In the genomic region with DNA sequence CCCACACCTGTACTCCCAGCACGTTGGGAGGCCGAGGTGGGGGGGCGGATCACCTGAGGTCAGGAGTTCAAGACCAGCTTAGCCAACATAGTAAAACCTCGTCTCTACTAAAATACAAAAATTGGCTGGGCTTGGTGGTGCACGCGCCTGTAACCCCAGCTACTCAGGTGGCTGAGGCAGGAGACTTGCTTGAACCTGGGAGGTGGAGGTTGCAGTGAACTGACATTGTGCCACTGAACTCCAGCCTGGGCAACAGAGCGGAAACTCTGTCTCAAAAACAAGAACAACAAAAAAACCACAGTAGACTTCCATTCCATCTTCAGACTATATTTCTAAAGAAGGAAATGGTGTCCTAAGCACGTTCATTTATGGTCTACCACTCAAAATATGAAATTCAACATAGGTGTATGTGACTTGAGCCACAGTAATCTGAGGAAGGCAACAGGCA, we compare ENCODE assay signal across 15 cellular contexts. TPM values are rescaled to one million over a fixed set of nuclear protein-coding genes. Genes with fewer than 3 reads are reported as not detected.
DNase-seq lines count a peak whose midpoint lies in the region; ATAC-seq and TF ChIP-seq lines count a peak whose summit lies in the region.
"Had no signal": no experiment of that assay in that cellular context is flagged by ENCODE, and none has a peak within 500 bp of the region (broad histone marks: within the 10 kb centered on the region; RNA-seq: fewer than 3 reads in every experiment).

No MANE protein-coding gene starts in this region.

- no peaks in the 10 kb centered on the region for H3K79me2 ChIP-seq in GM23338 (replicated peaks; ENCODE audit: insufficient read depth)

- H2AFZ ChIP-seq in GM23338 = no peak overlapping the region

- CTCF ChIA-PET in activated naive CD4-positive, alpha-beta T cell treated with anti-CD3 and anti-CD28 coated beads for 36 hours (lab: Charles Lee) = interaction anchor here (0.6 to 2.4 kb wide), 2 partner anchors 144 to 178 kb away, joined by 3 to 10 read pairs; no protein-coding TSS in a partner anchor

- H3K36me3 ChIP-seq in GM23338 (ENCODE audit: insufficient read depth) = no peaks in the 10 kb centered on the region
- H3K36me3 ChIP-seq: WERI-Rb-1 had no signal

- no peaks in the 10 kb centered on the region for H3K36me3 Mint-ChIP-seq in activated naive CD4-positive, alpha-beta T cell treated with anti-CD3 and anti-CD28 coated beads for 36 hours (ENCODE audit: low read depth)
- no peaks in the 10 kb centered on the region for H3K36me3 Mint-ChIP-seq in activated naive CD8-positive, alpha-beta T cell
- H3K36me3 Mint-ChIP-seq in GM23338 (ENCODE audit: low read depth) = no peaks in the 10 kb centered on the region
- H3K36me3 Mint-ChIP-seq: IgD-negative memory B cell had no signal

- no peak overlapping the region for H3K27ac ChIP-seq in GM23338 (ENCODE audit: low read depth)
- H3K27ac ChIP-seq: WERI-Rb-1 had no signal

- ATAC-seq in stimulated activated naive CD8-positive, alpha-beta T cell treated with anti-CD3 and anti-CD28 coated beads, Interleukin-15, Interleukin-2, amounts not matched to agents 100 U/mL and 50 U/mL, for 24 hours = peak; percentile 53
- no peak for ATAC-seq in GM23338
- no peak for ATAC-seq in GM21390 (IDR thresholded peaks at IDR 0.05; ENCODE audit: unreplicated experiment)
- ATAC-seq: sciatic nerve had no signal

- peaks cover 18% of the 10 kb centered on the region; the same call in 1 of the 2 replicates for H3K4me1 ChIP-seq in GM23338 (ENCODE audit: insufficient read depth)

- no peaks in the 10 kb centered on the region for H3K9me2 ChIP-seq in GM23338 (ENCODE audit: insufficient read depth)

- peak overlapping the region; percentile 17 for H3K4me3 Mint-ChIP-seq in activated naive CD4-positive, alpha-beta T cell treated with anti-CD3 and anti-CD28 coated beads for 36 hours
- H3K4me3 Mint-ChIP-seq in activated naive CD8-positive, alpha-beta T cell = peak overlapping the region; percentile 62
- H3K4me3 Mint-ChIP-seq in GM23338 = no peak overlapping the region
- H3K4me3 Mint-ChIP-seq: IgD-negative memory B cell had no signal

- peak overlapping the region; percentile 78 for H3K27ac Mint-ChIP-seq in activated naive CD4-positive, alpha-beta T cell treated with anti-CD3 and anti-CD28 coated beads for 36 hours
- H3K27ac Mint-ChIP-seq in activated naive CD8-positive, alpha-beta T cell = peak overlapping the region; percentile 98
- no peak overlapping the region for H3K27ac Mint-ChIP-seq in GM23338
- H3K27ac Mint-ChIP-seq: IgD-negative memory B cell had no signal

- H3K4me1 Mint-ChIP-seq in activated naive CD4-positive, alpha-beta T cell treated with anti-CD3 and anti-CD28 coated beads for 36 hours (ENCODE audit: low read depth) = peaks cover 41% of the 10 kb centered on the region
- H3K4me1 Mint-ChIP-seq in activated naive CD8-positive, alpha-beta T cell (ENCODE audit: low read depth) = peaks cover 46% of the 10 kb centered on the region
- H3K4me1 Mint-ChIP-seq in GM23338 = peaks cover 17% of the 10 kb centered on the region

- no peaks in the 10 kb centered on the region for H4K20me1 ChIP-seq in GM23338 (replicated peaks; ENCODE audit: insufficient read depth)

- intact Hi-C loops in activated naive CD4-positive, alpha-beta T cell treated with anti-CD3 and anti-CD28 coated beads for 36 hours (cut with micrococcal nuclease) = loop anchor here (1.0 kb wide), 1 partner anchor 14 kb away; a partner anchor contains a TSS

- no peak for TF ChIP-seq CTCF in GM23338 (conservative IDR thresholded peaks at IDR 0.05; ENCODE audit: low read depth in 2 of 2)

- DNase-seq in activated naive CD4-positive, alpha-beta T cell treated with anti-CD3 and anti-CD28 coated beads for 36 hours = no peak
- no peak for DNase-seq in activated naive CD4-positive, alpha-beta T cell treated with anti-CD3 and anti-CD28 coated beads, Interleukin-2, amount 50 U/mL, for 16 hours
- DNase-seq in T-helper 9 cell (peak; percentile 17), GM23338 (ENCODE audit: low spot score) (no peak), foreskin melanocyte (no peak)
- no peak for DNase-seq in stimulated activated naive CD8-positive, alpha-beta T cell treated with anti-CD3 and anti-CD28 coated beads, Interleukin-15, Interleukin-2, amounts not matched to agents 100 U/mL and 50 U/mL, for 24 hours
- DNase-seq: NCI-H345, WERI-Rb-1 had no signal

- no peaks in the 10 kb centered on the region for H3K27me3 Mint-ChIP-seq in activated naive CD4-positive, alpha-beta T cell treated with anti-CD3 and anti-CD28 coated beads for 36 hours (ENCODE audit: low read depth)
- no peaks in the 10 kb centered on the region for H3K27me3 Mint-ChIP-seq in activated naive CD8-positive, alpha-beta T cell
- peaks cover 1% of the 10 kb centered on the region for H3K27me3 Mint-ChIP-seq in GM23338 (ENCODE audit: insufficient read depth, low read depth, poor library complexity)
- H3K27me3 Mint-ChIP-seq: IgD-negative memory B cell had no signal

- no peak overlapping the region for H3K4me3 ChIP-seq in GM23338
- H3K4me3 ChIP-seq: lung had no signal

- H3K9me3 Mint-ChIP-seq in activated naive CD4-positive, alpha-beta T cell treated with anti-CD3 and anti-CD28 coated beads for 36 hours = no peaks in the 10 kb centered on the region
- no peaks in the 10 kb centered on the region for H3K9me3 Mint-ChIP-seq in activated naive CD8-positive, alpha-beta T cell (ENCODE audit: low read depth)
- H3K9me3 Mint-ChIP-seq in GM23338 = no peaks in the 10 kb centered on the region
- H3K9me3 Mint-ChIP-seq: IgD-negative memory B cell had no signal

- 0 out of 2 replicates have a peak, but pooled peaks cover 2% of the 10 kb centered on the region for H3F3A ChIP-seq in GM23338 (replicated peaks; ENCODE audit: low read depth)

- no peak overlapping the region for H3K4me2 ChIP-seq in GM23338

- H3K27me3 ChIP-seq in GM23338 (ENCODE audit: insufficient read depth) = no peaks in the 10 kb centered on the region

TF ChIP-seq in GM23338, 12 proteins besides CTCF, POLR2A, EP300 and RAD21 (continues in another document):
- no peak for TF ChIP-seq EZH2 (IDR thresholded peaks at IDR 0.05; ENCODE audit: low read depth, unreplicated experiment)
- TF ChIP-seq POLR2AphosphoS5 (IDR thresholded peaks at IDR 0.05; ENCODE audit: low read depth) = no peak
- TF ChIP-seq JUNB (IDR thresholded peaks at IDR 0.05; ENCODE audit: unreplicated experiment) = no peak
- no peak for TF ChIP-seq CREB1 (CRISPR knock-in tag; IDR thresholded peaks at IDR 0.05; ENCODE audit: low read depth)
- TF ChIP-seq, protein P1, sequence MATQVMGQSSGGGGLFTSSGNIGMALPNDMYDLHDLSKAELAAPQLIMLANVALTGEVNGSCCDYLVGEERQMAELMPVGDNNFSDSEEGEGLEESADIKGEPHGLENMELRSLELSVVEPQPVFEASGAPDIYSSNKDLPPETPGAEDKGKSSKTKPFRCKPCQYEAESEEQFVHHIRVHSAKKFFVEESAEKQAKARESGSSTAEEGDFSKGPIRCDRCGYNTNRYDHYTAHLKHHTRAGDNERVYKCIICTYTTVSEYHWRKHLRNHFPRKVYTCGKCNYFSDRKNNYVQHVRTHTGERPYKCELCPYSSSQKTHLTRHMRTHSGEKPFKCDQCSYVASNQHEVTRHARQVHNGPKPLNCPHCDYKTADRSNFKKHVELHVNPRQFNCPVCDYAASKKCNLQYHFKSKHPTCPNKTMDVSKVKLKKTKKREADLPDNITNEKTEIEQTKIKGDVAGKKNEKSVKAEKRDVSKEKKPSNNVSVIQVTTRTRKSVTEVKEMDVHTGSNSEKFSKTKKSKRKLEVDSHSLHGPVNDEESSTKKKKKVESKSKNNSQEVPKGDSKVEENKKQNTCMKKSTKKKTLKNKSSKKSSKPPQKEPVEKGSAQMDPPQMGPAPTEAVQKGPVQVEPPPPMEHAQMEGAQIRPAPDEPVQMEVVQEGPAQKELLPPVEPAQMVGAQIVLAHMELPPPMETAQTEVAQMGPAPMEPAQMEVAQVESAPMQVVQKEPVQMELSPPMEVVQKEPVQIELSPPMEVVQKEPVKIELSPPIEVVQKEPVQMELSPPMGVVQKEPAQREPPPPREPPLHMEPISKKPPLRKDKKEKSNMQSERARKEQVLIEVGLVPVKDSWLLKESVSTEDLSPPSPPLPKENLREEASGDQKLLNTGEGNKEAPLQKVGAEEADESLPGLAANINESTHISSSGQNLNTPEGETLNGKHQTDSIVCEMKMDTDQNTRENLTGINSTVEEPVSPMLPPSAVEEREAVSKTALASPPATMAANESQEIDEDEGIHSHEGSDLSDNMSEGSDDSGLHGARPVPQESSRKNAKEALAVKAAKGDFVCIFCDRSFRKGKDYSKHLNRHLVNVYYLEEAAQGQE (IDR thresholded peaks at IDR 0.05; ENCODE audit: unreplicated experiment) = no peak

RNA-seq across cellular contexts. Expression of a gene that starts 14.2 kb away (rescaled TPM):
- total RNA-seq in activated naive CD4-positive, alpha-beta T cell treated with anti-CD3 and anti-CD28 coated beads for 36 hours = 10 to 100 TPM; 34.8 to 36.4 TPM
- total RNA-seq in GM23338 (2014; rRNA removed; shearing (Covaris generic)) = 101 and 107 TPM in 2 replicates
- 32.3 and 34.0 TPM in 2 replicates for polyA plus RNA-seq in GM23338 (2016; fragmentation: Nextera tagmentation; extraction: Ambion mirVana)

RNA-seq across cellular contexts. Expression of a gene that starts 49.8 kb away (rescaled TPM):
- not detected for total RNA-seq in activated naive CD4-positive, alpha-beta T cell treated with anti-CD3 and anti-CD28 coated beads for 36 hours
- total RNA-seq in GM23338 (2014; rRNA removed; shearing (Covaris generic)) = not detected in 2 replicates
- polyA plus RNA-seq in GM23338 (2016; fragmentation: Nextera tagmentation; extraction: Ambion mirVana) = not detected in 2 replicates
- total RNA-seq: frontal cortex, H4, lung, sciatic nerve had no signal
- polyA plus RNA-seq: IgD-negative memory B cell, lung had no signal
